ENCODE assay signal across 8 cellular contexts in the genomic region with DNA sequence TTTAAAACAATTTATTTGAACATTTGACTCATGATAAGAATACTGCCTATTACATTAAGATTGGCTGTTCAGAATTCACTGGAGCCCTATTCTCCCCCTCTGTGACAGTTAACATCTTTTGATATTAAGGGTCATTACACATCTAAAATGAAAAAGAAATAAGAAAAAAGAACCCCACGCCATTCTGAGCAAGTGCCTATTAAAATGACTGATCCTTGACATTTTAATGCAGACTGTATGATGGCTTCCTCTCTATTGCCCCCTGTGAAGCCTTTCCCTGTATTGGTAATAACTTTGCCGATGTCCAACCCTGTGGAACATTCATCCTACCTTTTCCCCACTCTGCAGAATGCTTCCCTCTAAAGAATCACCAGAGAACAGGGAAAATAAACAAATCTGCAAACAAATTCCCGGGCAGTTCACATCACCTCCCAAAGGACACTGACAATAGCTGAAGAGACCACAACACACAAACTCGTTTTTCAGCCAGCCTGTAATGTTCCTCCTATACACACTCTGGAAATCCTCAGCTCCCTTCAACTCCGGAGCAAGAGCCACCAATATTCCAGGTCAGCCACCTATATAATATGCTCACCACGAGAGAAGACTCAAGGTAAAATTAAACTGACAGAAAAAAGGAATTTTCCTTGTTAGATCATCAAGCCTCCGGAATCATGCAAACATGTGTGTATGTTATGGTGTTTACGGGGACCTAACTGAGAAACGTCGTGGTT. TPM values are rescaled to one million over a fixed set of nuclear protein-coding genes. Genes with fewer than 3 reads are reported as not detected.
DNase-seq lines count a peak whose midpoint lies in the region; ATAC-seq and TF ChIP-seq lines count a peak whose summit lies in the region.

No MANE protein-coding gene starts in this region.

- H3K9ac ChIP-seq in DND-41 (ENCODE audit: low read depth, low read length) (peak overlapping the region; percentile 90; the same call in 1 of the 2 replicates), HUES64 (ENCODE audit: low read depth, low read length) (no peak overlapping the region), mammary epithelial cell (ENCODE audit: insufficient read depth, low read length) (no peak overlapping the region)

- H3K36me3 ChIP-seq in DND-41 (ENCODE audit: insufficient read depth, low read length) = peaks cover 26% of the 10 kb centered on the region
- H3K36me3 ChIP-seq in HUES64 (ENCODE audit: insufficient read depth, low read length) = no peaks in the 10 kb centered on the region
- H3K36me3 ChIP-seq in mammary epithelial cell (ENCODE audit: insufficient read depth, low read length) = no peaks in the 10 kb centered on the region
- no peaks in the 10 kb centered on the region for H3K36me3 ChIP-seq in vagina

- H3K9me3 Mint-ChIP-seq in neural crest cell = no peaks in the 10 kb centered on the region

- WGBS in HUES64 = 33% methylated on average over 10 of the region's 10 CpGs
- 92% methylated on average over 10 of the region's 10 CpGs for WGBS in mammary epithelial cell (ENCODE audit: low coverage, missing lambda C conversion rate)

- intact Hi-C loops in mammary epithelial cell (cut with micrococcal nuclease) = no loop called here
- intact Hi-C loops in vagina (cut with DNase I) = no loop called here

- in situ Hi-C loops in mammary epithelial cell (cut with MboI; ENCODE audit: low sequenced_read_pairs in 2 of 2) = no loop called here

- no peak for ATAC-seq in DND-41 (ENCODE audit: insufficient read depth, low read depth)
- ATAC-seq in GM21717 (IDR thresholded peaks at IDR 0.05; ENCODE audit: unreplicated experiment) = no peak

- no peaks in the 10 kb centered on the region for H3K9me3 ChIP-seq in DND-41 (ENCODE audit: insufficient read depth, low read length, severe bottlenecking)
- H3K9me3 ChIP-seq in HUES64 (ENCODE audit: insufficient read depth, low read depth, low read length) = no peaks in the 10 kb centered on the region
- no peaks in the 10 kb centered on the region for H3K9me3 ChIP-seq in mammary epithelial cell (replicated peaks; ENCODE audit: insufficient read depth, low read length)
- H3K9me3 ChIP-seq in vagina = no peaks in the 10 kb centered on the region

- no peaks in the 10 kb centered on the region for H3K36me3 Mint-ChIP-seq in neural crest cell (ENCODE audit: low read depth)

- H4K20me1 ChIP-seq in DND-41 (ENCODE audit: insufficient read depth, low read length) (peaks cover 44% of the 10 kb centered on the region), mammary epithelial cell (ENCODE audit: insufficient read depth, low read length) (no peaks in the 10 kb centered on the region)

- H3K4me2 ChIP-seq in DND-41 (ENCODE audit: insufficient read depth, low read length) (peak overlapping the region; percentile 95), mammary epithelial cell (ENCODE audit: insufficient read depth, low read depth, low read length) (peak overlapping the region; percentile 93)

- H3K4me1 ChIP-seq in DND-41 (ENCODE audit: insufficient read depth, low read length) (peaks cover 71% of the 10 kb centered on the region), HUES64 (ENCODE audit: insufficient read depth, low read length) (peaks cover 21% of the 10 kb centered on the region), mammary epithelial cell (ENCODE audit: insufficient read depth, low read length) (peaks cover 22% of the 10 kb centered on the region), vagina (peaks cover 37% of the 10 kb centered on the region)

- BruUV-seq in mammary epithelial cell (replicated peaks; lab: Mats Ljungman, UMichigan) = TSS peak; percentile 27

- peak overlapping the region; percentile 94 for H3K4me3 Mint-ChIP-seq in neural crest cell

- H3K4me3 ChIP-seq in DND-41 (ENCODE audit: low read depth in 1 of 2, low read length in 2 of 2) (peak overlapping the region in 1 of 2 experiments; percentile 77; a peak in 2 of 4 replicates), HUES64 (ENCODE audit: low read length) (peak overlapping the region; percentile 67), mammary epithelial cell (replicated peaks in 1 of 3; ENCODE audit: insufficient read depth in 1 of 3, low read depth in 2 of 3, low read length in 3 of 3) (peak overlapping the region in 1 of 3 experiments; percentile 83), vagina (peak overlapping the region in 1 of 2 donors; percentile 57)

- TF ChIP-seq CTCF in DND-41 (IDR thresholded peaks at IDR 0.05; ENCODE audit: borderline replicate concordance, extremely low read depth, low read length, poor library complexity, severe bottlenecking) (no peak), mammary epithelial cell (conservative IDR thresholded peaks at IDR 0.05 in 1 of 2, IDR thresholded peaks at IDR 0.05 in 1 of 2; ENCODE audit: extremely low read depth in 1 of 2, insufficient read depth in 1 of 2, low read depth in 1 of 2, low read length in 2 of 2) (no peak), neural crest cell (conservative IDR thresholded peaks at IDR 0.05) (no peak), vagina (IDR thresholded peaks at IDR 0.05) (no peak)

- H2AFZ ChIP-seq in DND-41 (ENCODE audit: low read depth, low read length) (no peak overlapping the region), mammary epithelial cell (ENCODE audit: low read depth, low read length) (no peak overlapping the region)

- DNase-seq in DND-41 (no peak), mammary epithelial cell (no peak), neural crest cell (ENCODE audit: low read depth, low spot score) (no peak), vagina (ENCODE audit: extremely low spot score in 2 of 2) (no peak), retina (no peak), DMS53 treated with DMSO at 0.1 percent for 48 hours (lab: John Stamatoyannopoulos, UW; ENCODE audit: unreplicated experiment) (no peak)

- H3K27me3 Mint-ChIP-seq in neural crest cell (ENCODE audit: low read depth) = peaks cover 11% of the 10 kb centered on the region

- no peak overlapping the region for H3K27ac Mint-ChIP-seq in neural crest cell (ENCODE audit: unreplicated experiment)

- TF ChIP-seq POLR2A in vagina (IDR thresholded peaks at IDR 0.05) = no peak

- CTCF ChIA-PET in mammary epithelial cell (lab: Charles Lee; ENCODE audit: low non-redundant PET) = interaction anchor here (0.6 to 0.7 kb wide), 2 partner anchors 31 to 174 kb away, joined by 3 read pairs; no protein-coding TSS in a partner anchor

- dilution Hi-C loops in mammary epithelial cell (cut with HindIII; ENCODE audit: low sequenced_read_pairs) = no loop called here

- peaks cover 68% of the 10 kb centered on the region for H3K4me1 Mint-ChIP-seq in neural crest cell

- H3K27me3 ChIP-seq in DND-41 (ENCODE audit: insufficient read depth, low read length, poor library complexity) (no peaks in the 10 kb centered on the region), HUES64 (ENCODE audit: insufficient read depth, low read length) (peaks cover 91% of the 10 kb centered on the region), mammary epithelial cell (ENCODE audit: insufficient read depth, low read length) (no peaks in the 10 kb centered on the region), vagina (no peaks in the 10 kb centered on the region)

- peaks cover 69% of the 10 kb centered on the region for H3K79me2 ChIP-seq in DND-41 (ENCODE audit: insufficient read depth, low read length)
- peaks cover 66% of the 10 kb centered on the region for H3K79me2 ChIP-seq in mammary epithelial cell (ENCODE audit: insufficient read depth, low read length)

- H3K27ac ChIP-seq in DND-41 (ENCODE audit: low read length) = no peak overlapping the region
- no peak overlapping the region for H3K27ac ChIP-seq in HUES64 (ENCODE audit: low read depth, low read length)
- H3K27ac ChIP-seq in mammary epithelial cell (ENCODE audit: insufficient read depth, low read depth, low read length) = no peak overlapping the region
- no peak overlapping the region for H3K27ac ChIP-seq in vagina

RNA-seq across cellular contexts. Expression of a gene that starts 2.1 kb away (rescaled TPM):
- polyA plus RNA-seq in HUES64 (2013, experiment 1 of 2) = 12.3 TPM
- polyA plus RNA-seq in HUES64 (2013, experiment 2 of 2) = 13.1 TPM
- total RNA-seq in mammary epithelial cell (10 to 100 TPM; 20.7 to 40.2 TPM), neural crest cell (94.1 and 94.9 TPM in 2 replicates), vagina (29.5 TPM)
- 11.9 TPM for polyA plus RNA-seq in mammary epithelial cell
- 28.2 TPM for polyA minus RNA-seq in mammary epithelial cell

RNA-seq across cellular contexts. Expression of a gene that starts 42.9 kb away (rescaled TPM):
- polyA plus RNA-seq in HUES64 (2013, experiment 1 of 2) = 7.7 TPM
- polyA plus RNA-seq in HUES64 (2013, experiment 2 of 2) = 9.6 TPM
- total RNA-seq in mammary epithelial cell (not detected), neural crest cell (0.35 and 0.73 TPM in 2 replicates), vagina (not detected)
- polyA plus RNA-seq in mammary epithelial cell = not detected
- polyA minus RNA-seq in mammary epithelial cell = not detected
